ENCODE assay signal across 15 cellular contexts in the genomic region with DNA sequence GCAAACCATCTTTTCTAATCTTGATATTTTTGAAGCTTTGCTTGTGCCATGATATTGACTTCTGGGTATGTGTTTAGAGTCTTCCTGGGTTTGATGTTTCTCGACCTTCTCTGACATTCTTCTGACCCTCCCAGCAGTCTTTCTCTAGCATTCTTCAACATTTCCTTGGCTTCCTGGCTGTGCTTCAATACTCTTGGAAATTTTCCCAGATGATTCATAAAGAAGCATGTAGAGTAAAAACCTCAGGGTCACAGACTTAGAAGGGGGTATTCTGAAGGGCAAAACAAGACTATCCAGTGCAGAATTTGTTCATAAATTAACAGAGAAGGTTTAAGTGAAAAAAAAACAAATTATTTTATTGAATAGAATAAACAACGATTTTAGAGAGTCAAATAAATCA.
DNase-seq lines count a peak whose midpoint lies in the region; ATAC-seq, FAIRE-seq and TF ChIP-seq lines count a peak whose summit lies in the region.
"Had no signal": no experiment of that assay in that cellular context is flagged by ENCODE, and none has a peak within 500 bp of the region (broad histone marks: within the 10 kb centered on the region; RNA-seq: fewer than 3 reads in every experiment).

No MANE protein-coding gene starts in this region.

- H3K36me3 Mint-ChIP-seq in activated CD4-positive, alpha-beta T cell treated with anti-CD3 and anti-CD28 coated beads for 36 hours (ENCODE audit: low read depth) = no peaks in the 10 kb centered on the region

- H3K27ac ChIP-seq in PC-3 (ENCODE audit: low read length) (no peak overlapping the region), endothelial cell of umbilical vein (ENCODE audit: insufficient read depth, low read depth, low read length) (no peak overlapping the region), mesenchymal stem cell (ENCODE audit: low read length, poor library complexity, severe bottlenecking) (no peak overlapping the region)
- H3K27ac ChIP-seq: heart left ventricle, ovary had no signal

- ATAC-seq in PC-3 (peak; percentile 74), HG03108 (IDR thresholded peaks at IDR 0.05; ENCODE audit: unreplicated experiment) (no peak)
- no peak for ATAC-seq in activated CD4-positive, alpha-beta T cell treated with anti-CD3 and anti-CD28 coated beads for 36 hours
- ATAC-seq: heart left ventricle had no signal

- H3K4me3 Mint-ChIP-seq in activated CD4-positive, alpha-beta T cell treated with anti-CD3 and anti-CD28 coated beads for 36 hours = no peak overlapping the region

- H3K18ac ChIP-seq in mesenchymal stem cell (ENCODE audit: low read depth in 1 of 2, low read length in 2 of 2) = no peak overlapping the region

- H3K4me3 ChIP-seq in PC-3 (ENCODE audit: low read length) (no peak overlapping the region), endothelial cell of umbilical vein (replicated peaks in 1 of 3; ENCODE audit: insufficient read depth in 1 of 3, low read depth in 1 of 3, low read length in 3 of 3) (no peak overlapping the region), mesenchymal stem cell (ENCODE audit: insufficient read depth in 1 of 2, low read depth in 1 of 2, low read length in 2 of 2) (no peak overlapping the region)
- H3K4me3 ChIP-seq: heart left ventricle, ovary had no signal

- no peaks in the 10 kb centered on the region for H3K27me3 ChIP-seq in PC-3 (ENCODE audit: low read length)
- no peaks in the 10 kb centered on the region for H3K27me3 ChIP-seq in endothelial cell of umbilical vein (ENCODE audit: control insufficient read depth in 2 of 2, insufficient read depth in 2 of 2, low read length in 2 of 2)
- no peaks in the 10 kb centered on the region for H3K27me3 ChIP-seq in mesenchymal stem cell (ENCODE audit: control insufficient read depth in 1 of 2, insufficient read depth in 1 of 2, low read length in 2 of 2)
- H3K27me3 ChIP-seq: heart left ventricle, ovary had no signal

- H3K4ac ChIP-seq in mesenchymal stem cell (ENCODE audit: low read depth in 1 of 2, low read length in 2 of 2) = no peak overlapping the region

- no peak overlapping the region for H3K23ac ChIP-seq in mesenchymal stem cell (ENCODE audit: low read length in 2 of 2)

- BruUV-seq in PC-3 (replicated peaks; lab: Mats Ljungman, UMichigan) (no TSS peak), endothelial cell of umbilical vein (replicated peaks; lab: Mats Ljungman, UMichigan) (no TSS peak)

- H3K4me2 ChIP-seq in PC-3 (ENCODE audit: low read length) (no peak overlapping the region), endothelial cell of umbilical vein (ENCODE audit: insufficient read depth, low read length) (no peak overlapping the region), mesenchymal stem cell (ENCODE audit: low read length, poor library complexity, severe bottlenecking) (no peak overlapping the region)

- CTCF ChIA-PET in PC-3 (lab: Charles Lee) (no interaction called here), endothelial cell of umbilical vein (lab: Charles Lee) (no interaction called here)
- CTCF ChIA-PET in activated CD4-positive, alpha-beta T cell treated with anti-CD3 and anti-CD28 coated beads for 36 hours (lab: Charles Lee) = no interaction called here

- no peaks in the 10 kb centered on the region for H3K79me2 ChIP-seq in PC-3 (ENCODE audit: low read length)
- H3K79me2 ChIP-seq in endothelial cell of umbilical vein (ENCODE audit: control insufficient read depth, insufficient read depth, low read length) = no peaks in the 10 kb centered on the region

- no peak overlapping the region for H2BK15ac ChIP-seq in mesenchymal stem cell (ENCODE audit: low read depth, poor library complexity, severe bottlenecking)

- no peak overlapping the region for H4K8ac ChIP-seq in mesenchymal stem cell (ENCODE audit: low read length)

- H2BK120ac ChIP-seq in mesenchymal stem cell (ENCODE audit: low read depth, low read length) = no peak overlapping the region

- intact Hi-C loops in PC-3 (cut with micrococcal nuclease) (no loop called here), endothelial cell of umbilical vein (cut with micrococcal nuclease) (no loop called here)
- intact Hi-C loops in activated CD4-positive, alpha-beta T cell treated with anti-CD3 and anti-CD28 coated beads for 36 hours (cut with DNase I, micrococcal nuclease) = no loop called here

- H3K27ac Mint-ChIP-seq in activated CD4-positive, alpha-beta T cell treated with anti-CD3 and anti-CD28 coated beads for 36 hours = no peak overlapping the region

- no peak overlapping the region for H3K9ac ChIP-seq in PC-3 (ENCODE audit: low read length)
- no peak overlapping the region for H3K9ac ChIP-seq in endothelial cell of umbilical vein (replicated peaks; ENCODE audit: extremely low read depth, insufficient read depth, low read length)
- H3K9ac ChIP-seq in mesenchymal stem cell (ENCODE audit: low read length) = no peak overlapping the region

- no peaks in the 10 kb centered on the region for H3K79me1 ChIP-seq in mesenchymal stem cell (replicated peaks; ENCODE audit: low read length, poor library complexity, severe bottlenecking)

- H3K9me3 ChIP-seq in PC-3 (ENCODE audit: low read length) (no peaks in the 10 kb centered on the region), endothelial cell of umbilical vein (replicated peaks; ENCODE audit: control insufficient read depth, insufficient read depth, low read length) (no peaks in the 10 kb centered on the region), mesenchymal stem cell (ENCODE audit: control insufficient read depth, low read length) (no peaks in the 10 kb centered on the region)
- H3K9me3 ChIP-seq: ovary had no signal

- no peak overlapping the region for H4K91ac ChIP-seq in mesenchymal stem cell (ENCODE audit: low read length)

- H3K9me1 ChIP-seq in endothelial cell of umbilical vein (replicated peaks; ENCODE audit: control insufficient read depth, extremely low read depth, insufficient read depth, low read length) = no peaks in the 10 kb centered on the region

- no peaks in the 10 kb centered on the region for H3K9me2 ChIP-seq in PC-3 (replicated peaks; ENCODE audit: low read length)

- H3K14ac ChIP-seq in mesenchymal stem cell (ENCODE audit: low read length in 2 of 2) = no peak overlapping the region

- no peaks in the 10 kb centered on the region for H3K36me3 ChIP-seq in PC-3 (ENCODE audit: low read depth, low read length)
- H3K36me3 ChIP-seq in endothelial cell of umbilical vein (ENCODE audit: control insufficient read depth in 2 of 2, extremely low read depth in 1 of 2, insufficient read depth in 2 of 2, low read length in 2 of 2) = no peaks in the 10 kb centered on the region
- no peaks in the 10 kb centered on the region for H3K36me3 ChIP-seq in mesenchymal stem cell (ENCODE audit: control insufficient read depth in 1 of 2, insufficient read depth in 2 of 2, low read depth in 1 of 2, low read length in 2 of 2)
- H3K36me3 ChIP-seq: heart left ventricle, ovary had no signal

- TF ChIP-seq CTCF in PC-3 (conservative IDR thresholded peaks at IDR 0.05; ENCODE audit: low read depth, low read length) (no peak), endothelial cell of umbilical vein (IDR thresholded peaks at IDR 0.05; ENCODE audit: extremely low read depth in 1 of 2, insufficient read depth in 1 of 2, low read depth in 1 of 2, low read length in 2 of 2) (no peak)

- DNase-seq in AG08395 (ENCODE audit: low spot score) (peak; percentile 6), PC-3 (peak; percentile 68), endothelial cell of umbilical vein (ENCODE audit: low read depth, low spot score) (peak; percentile 85), mesenchymal stem cell (peak; percentile 76), cortex of kidney (lab: John Stamatoyannopoulos, UW) (no peak)
- DNase-seq in activated CD4-positive, alpha-beta T cell treated with anti-CD3 and anti-CD28 coated beads for 36 hours = no peak
- no peak for DNase-seq in stimulated activated naive CD4-positive, alpha-beta T cell treated with Interleukin-2 at 50 U/mL for 16 hours (lab: John Stamatoyannopoulos, UW)
- DNase-seq: activated naive CD4-positive, alpha-beta T cell treated with anti-CD3 and anti-CD28 coated beads, Interleukin-2, amount 50 U/mL, for 16 hours; AML-193; DND-41; GOT3; heart left ventricle; ovary had no signal

- H2BK5ac ChIP-seq in mesenchymal stem cell (ENCODE audit: low read depth, low read length, poor library complexity, severe bottlenecking) = no peak overlapping the region

- 0% methylated on average over 1 of the region's 2 CpGs for WGBS in mesenchymal stem cell

- peak; percentile 67 for FAIRE-seq in endothelial cell of umbilical vein (lab: Jason Lieb, UNC)
- FAIRE-seq: GM12892 had no signal

- H3K4me1 Mint-ChIP-seq in activated CD4-positive, alpha-beta T cell treated with anti-CD3 and anti-CD28 coated beads for 36 hours = no peaks in the 10 kb centered on the region

- H2BK12ac ChIP-seq in mesenchymal stem cell (ENCODE audit: low read length in 2 of 2) = no peak overlapping the region

- no peaks in the 10 kb centered on the region for H3K27me3 Mint-ChIP-seq in activated CD4-positive, alpha-beta T cell treated with anti-CD3 and anti-CD28 coated beads for 36 hours

- peaks cover 17% of the 10 kb centered on the region for H3K9me3 Mint-ChIP-seq in activated CD4-positive, alpha-beta T cell treated with anti-CD3 and anti-CD28 coated beads for 36 hours (ENCODE audit: low read depth)

- no peak overlapping the region for H2AK5ac ChIP-seq in mesenchymal stem cell (ENCODE audit: low read length, severe bottlenecking)

- no peak for TF ChIP-seq POLR2A in endothelial cell of umbilical vein (IDR thresholded peaks at IDR 0.05; ENCODE audit: low read depth, low read length)

- POLR2A ChIA-PET in PC-3 (lab: Charles Lee; ENCODE audit: unreplicated experiment) = no interaction called here
- POLR2A ChIA-PET in endothelial cell of umbilical vein (lab: Charles Lee) = no interaction called here
- POLR2A ChIA-PET in activated CD4-positive, alpha-beta T cell treated with anti-CD3 and anti-CD28 coated beads for 36 hours (lab: Charles Lee) = no interaction called here

- H2AFZ ChIP-seq in PC-3 (ENCODE audit: low read length) (no peak overlapping the region), endothelial cell of umbilical vein (ENCODE audit: low read depth, low read length) (no peak overlapping the region), mesenchymal stem cell (ENCODE audit: low read depth, low read length) (no peak overlapping the region)

- H3F3A ChIP-seq in PC-3 (ENCODE audit: low read length, unreplicated experiment) = no peaks in the 10 kb centered on the region

- H3K4me1 ChIP-seq in PC-3 (ENCODE audit: insufficient read depth, low read length) (peaks cover 22% of the 10 kb centered on the region), endothelial cell of umbilical vein (ENCODE audit: control insufficient read depth, extremely low read depth, insufficient read depth, low read length) (peaks cover 5% of the 10 kb centered on the region), mesenchymal stem cell (ENCODE audit: control insufficient read depth, insufficient read depth, low read depth, low read length) (no peaks in the 10 kb centered on the region)
- H3K4me1 ChIP-seq: heart left ventricle had no signal

- no peaks in the 10 kb centered on the region for H4K20me1 ChIP-seq in PC-3 (ENCODE audit: low read length)
- H4K20me1 ChIP-seq in endothelial cell of umbilical vein (replicated peaks; ENCODE audit: control insufficient read depth, extremely low read depth, insufficient read depth, low read length) = no peaks in the 10 kb centered on the region

- dilution Hi-C loops in endothelial cell of umbilical vein (cut with MboI; ENCODE audit: extremely low pct_ligation_motif_present, low sequenced_read_pairs) = no loop called here

Comparison
In these comparisons a context has a peak if more than half of its experiments do, and no peak if none do; other contexts are left out.
1. DNase-seq: peak in AG08395 (single experiment), PC-3 (single experiment), endothelial cell of umbilical vein (single experiment) and mesenchymal stem cell (single experiment); none in cortex of kidney (single experiment), activated CD4-positive, alpha-beta T cell treated with anti-CD3 and anti-CD28 coated beads for 36 hours (single experiment) and stimulated activated naive CD4-positive, alpha-beta T cell treated with Interleukin-2 at 50 U/mL for 16 hours (single experiment).